ENCODE assay signal across 10 cellular contexts in genomic region chr17:869567-870530, GRCh38.
DNase-seq lines count a peak whose midpoint lies in the region; ATAC-seq, FAIRE-seq and TF ChIP-seq lines count a peak whose summit lies in the region.
"Had no signal": no experiment of that assay in that cellular context is flagged by ENCODE, and none has a peak within 500 bp of the region (broad histone marks: within the 10 kb centered on the region; RNA-seq: fewer than 3 reads in every experiment).

No MANE protein-coding gene starts in this region.

- H3K9me3 ChIP-seq in upper lobe of right lung: no peaks in the 10 kb centered on the region

- H3K56ac ChIP-seq in mesendoderm (ENCODE audit: low read length): no peak overlapping the region

- H3K4me1 Mint-ChIP-seq in activated CD8-positive, alpha-beta T cell treated with anti-CD3 and anti-CD28 coated beads for 36 hours (ENCODE audit: low read depth): peaks cover 3% of the 10 kb centered on the region

- H3K23ac ChIP-seq in mesendoderm (ENCODE audit: low read length): no peak overlapping the region

- no peak overlapping the region for H2BK5ac ChIP-seq in mesendoderm (ENCODE audit: low read length)

- POLR2A ChIA-PET in activated CD8-positive, alpha-beta T cell treated with anti-CD3 and anti-CD28 coated beads for 36 hours (lab: Charles Lee): interaction anchor here (0.7 kb wide), 1 partner anchor 10 kb away, joined by 3 read pairs; no protein-coding TSS in a partner anchor

- H3K9me3 Mint-ChIP-seq in activated CD8-positive, alpha-beta T cell treated with anti-CD3 and anti-CD28 coated beads for 36 hours: peaks cover 3% of the 10 kb centered on the region

- H2AK5ac ChIP-seq in mesendoderm (ENCODE audit: low read length): no peak overlapping the region

- H3K4me1 ChIP-seq in mesendoderm (ENCODE audit: control insufficient read depth, low read depth, low read length): no peaks in the 10 kb centered on the region
- no peaks in the 10 kb centered on the region for H3K4me1 ChIP-seq in upper lobe of right lung

- H3K18ac ChIP-seq in mesendoderm (ENCODE audit: low read length): no peak overlapping the region

- TF ChIP-seq POLR2A in GM18505 (IDR thresholded peaks at IDR 0.05; ENCODE audit: borderline replicate concordance, extremely low read depth, insufficient read depth, insufficient read length): no peak

- CTCF ChIA-PET in activated CD8-positive, alpha-beta T cell treated with anti-CD3 and anti-CD28 coated beads for 36 hours (lab: Charles Lee): interaction anchor here (2.6 kb wide), 1 partner anchor 10 kb away, joined by 9 read pairs; no protein-coding TSS in a partner anchor

- no peak overlapping the region for H4K8ac ChIP-seq in mesendoderm (ENCODE audit: low read depth, low read length)

- H3K9ac ChIP-seq in mesendoderm (ENCODE audit: low read length): no peak overlapping the region

- no peak for FAIRE-seq in frontal cortex (lab: Jason Lieb, UNC)
- FAIRE-seq: GM12892 had no signal

- DNase-seq in M059J (ENCODE audit: low read depth): peak; percentile 87
- peak; percentile 45 for DNase-seq in dermis blood vessel endothelial cell
- peak; percentile 77 for DNase-seq in mesendoderm
- DNase-seq in upper lobe of right lung: no peak
- no peak for DNase-seq in activated CD8-positive, alpha-beta T cell treated with anti-CD3 and anti-CD28 coated beads for 36 hours
- DNase-seq in mucosa of gallbladder (ENCODE audit: low spot score): no peak
- DNase-seq in frontal cortex (ENCODE audit: low spot score in 2 of 2): no peak
- DNase-seq: T-cell had no signal

- no peaks in the 10 kb centered on the region for H3K27me3 ChIP-seq in mesendoderm (ENCODE audit: insufficient read depth, low read length, poor library complexity)
- no peaks in the 10 kb centered on the region for H3K27me3 ChIP-seq in upper lobe of right lung

- no peak overlapping the region for H3K27ac Mint-ChIP-seq in activated CD8-positive, alpha-beta T cell treated with anti-CD3 and anti-CD28 coated beads for 36 hours
- H3K27ac Mint-ChIP-seq: T-cell had no signal

- H3K36me3 ChIP-seq in mesendoderm (ENCODE audit: control insufficient read depth, insufficient read depth, low read length) (no peaks in the 10 kb centered on the region), upper lobe of right lung (no peaks in the 10 kb centered on the region)

- peak; percentile 30 for ATAC-seq in upper lobe of right lung
- ATAC-seq in GM18505 (IDR thresholded peaks at IDR 0.05; ENCODE audit: unreplicated experiment): no peak
- ATAC-seq in activated CD8-positive, alpha-beta T cell treated with anti-CD3 and anti-CD28 coated beads for 36 hours: no peak
- ATAC-seq: T-cell had no signal

- TF ChIP-seq CTCF in upper lobe of right lung (IDR thresholded peaks at IDR 0.05): no peak
- TF ChIP-seq CTCF in activated CD8-positive, alpha-beta T cell treated with anti-CD3 and anti-CD28 coated beads for 36 hours (IDR thresholded peaks at IDR 0.05): no peak

- H3K27ac ChIP-seq in mesendoderm (ENCODE audit: low read depth, low read length) (no peak overlapping the region), upper lobe of right lung (peak overlapping the region; percentile 44)

- no peak overlapping the region for H3K4me2 ChIP-seq in mesendoderm (ENCODE audit: low read length)

- no peak overlapping the region for H4K5ac ChIP-seq in mesendoderm (ENCODE audit: low read length)

- no CpG with 5 or more reads among the region's 30 CpGs for WGBS in mesendoderm (ENCODE audit: extremely low coverage, insufficient coverage, low lambda C conversion rate)

- H3K36me3 Mint-ChIP-seq in activated CD8-positive, alpha-beta T cell treated with anti-CD3 and anti-CD28 coated beads for 36 hours (ENCODE audit: low read depth): no peaks in the 10 kb centered on the region
- H3K36me3 Mint-ChIP-seq: T-cell had no signal

- no peak overlapping the region for H3K4ac ChIP-seq in mesendoderm (ENCODE audit: low read depth, low read length)

- no peak overlapping the region for H2BK15ac ChIP-seq in mesendoderm (replicated peaks; ENCODE audit: low read depth)

- peaks cover 34% of the 10 kb centered on the region for H3K79me1 ChIP-seq in mesendoderm (ENCODE audit: low read length)

- no peak overlapping the region for H3K4me3 Mint-ChIP-seq in activated CD8-positive, alpha-beta T cell treated with anti-CD3 and anti-CD28 coated beads for 36 hours
- H3K4me3 Mint-ChIP-seq: T-cell had no signal

- H2BK120ac ChIP-seq in mesendoderm (ENCODE audit: low read depth, low read length): no peak overlapping the region

- no peak overlapping the region for H3K4me3 ChIP-seq in mesendoderm (ENCODE audit: low read length)
- H3K4me3 ChIP-seq in upper lobe of right lung: no peak overlapping the region

- intact Hi-C loops in upper lobe of right lung (cut with DNase I): no loop called here
- intact Hi-C loops in activated CD8-positive, alpha-beta T cell treated with anti-CD3 and anti-CD28 coated beads for 36 hours (cut with micrococcal nuclease): no loop called here

- peaks cover 54% of the 10 kb centered on the region for H3K79me2 ChIP-seq in mesendoderm (ENCODE audit: control insufficient read depth, insufficient read depth, low read length)

- H3K27me3 Mint-ChIP-seq in activated CD8-positive, alpha-beta T cell treated with anti-CD3 and anti-CD28 coated beads for 36 hours: peaks cover 17% of the 10 kb centered on the region

Comparison
In these comparisons a context has a peak if more than half of its experiments do, and no peak if none do; other contexts are left out.
1. DNase-seq: peak in M059J (single experiment), dermis blood vessel endothelial cell (single experiment) and mesendoderm (single experiment); none in upper lobe of right lung (single experiment), activated CD8-positive, alpha-beta T cell treated with anti-CD3 and anti-CD28 coated beads for 36 hours (single experiment), mucosa of gallbladder (single experiment) and frontal cortex (0 of 2).